Comparison of ENCODE assay signal across 1 cellular context in genomic region chr20:3767434-3768341, GRCh38.
TF ChIP-seq lines count a peak whose summit lies in the region.

TSS of gene ADISSP (minus strand) at chr20:3767753. CDS start at chr20:3760100, 7,653 bp downstream.

TF ChIP-seq in HepG2, 621 proteins besides CTCF, POLR2A, EP300 and RAD21 (continued from another document and continues in another):
- TF ChIP-seq DZIP1 (CRISPR knock-in tag; IDR thresholded peaks at IDR 0.05), result peak; percentile 60
- peak; percentile 45; the same call in 1 of the 2 replicates for TF ChIP-seq ZSCAN5A (CRISPR knock-in tag; IDR thresholded peaks at IDR 0.05; ENCODE audit: borderline replicate concordance)
- peak; percentile 90 for TF ChIP-seq RXRA (CRISPR knock-in tag; IDR thresholded peaks at IDR 0.05)
- peak; percentile 98 for TF ChIP-seq ZNF383 (CRISPR knock-in tag; IDR thresholded peaks at IDR 0.05; ENCODE audit: borderline replicate concordance)
- TF ChIP-seq IKZF5 (CRISPR knock-in tag; IDR thresholded peaks at IDR 0.05), result peak; percentile 57
- no peak for TF ChIP-seq HMGA1 (CRISPR knock-in tag; conservative IDR thresholded peaks at IDR 0.05)
- peak; percentile 71 for TF ChIP-seq HNRNPK (IDR thresholded peaks at IDR 0.05; ENCODE audit: low read depth, low read length, poor library complexity, severe bottlenecking)
- peak; percentile 97 for TF ChIP-seq ZNF431 (CRISPR knock-in tag; IDR thresholded peaks at IDR 0.05; ENCODE audit: borderline replicate concordance, low read depth)
- TF ChIP-seq ZNF510 (CRISPR knock-in tag; IDR thresholded peaks at IDR 0.05; ENCODE audit: low read depth), result peak; percentile 90; the same call in 1 of the 2 replicates
- peak; percentile 92 for TF ChIP-seq ZMYM2 (CRISPR knock-in tag; IDR thresholded peaks at IDR 0.05)
- TF ChIP-seq NCOA1 (CRISPR knock-in tag; IDR thresholded peaks at IDR 0.05), result peak; percentile 89; the same call in 1 of the 2 replicates
- TF ChIP-seq RBFOX2 (IDR thresholded peaks at IDR 0.05; ENCODE audit: low read depth, low read length), result peak; percentile 93
- peak; percentile 83; the same call in 1 of the 2 replicates for TF ChIP-seq PHF21A (CRISPR knock-in tag; IDR thresholded peaks at IDR 0.05)
- TF ChIP-seq, protein P1, sequence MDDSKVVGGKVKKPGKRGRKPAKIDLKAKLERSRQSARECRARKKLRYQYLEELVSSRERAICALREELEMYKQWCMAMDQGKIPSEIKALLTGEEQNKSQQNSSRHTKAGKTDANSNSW (CRISPR knock-in tag; IDR thresholded peaks at IDR 0.05; ENCODE audit: borderline replicate concordance), result peak; percentile 94; the same call in 1 of the 2 replicates
- no peak for TF ChIP-seq ZBTB3 (CRISPR knock-in tag; IDR thresholded peaks at IDR 0.05; ENCODE audit: borderline replicate concordance, low read depth)
- TF ChIP-seq, protein P2, sequence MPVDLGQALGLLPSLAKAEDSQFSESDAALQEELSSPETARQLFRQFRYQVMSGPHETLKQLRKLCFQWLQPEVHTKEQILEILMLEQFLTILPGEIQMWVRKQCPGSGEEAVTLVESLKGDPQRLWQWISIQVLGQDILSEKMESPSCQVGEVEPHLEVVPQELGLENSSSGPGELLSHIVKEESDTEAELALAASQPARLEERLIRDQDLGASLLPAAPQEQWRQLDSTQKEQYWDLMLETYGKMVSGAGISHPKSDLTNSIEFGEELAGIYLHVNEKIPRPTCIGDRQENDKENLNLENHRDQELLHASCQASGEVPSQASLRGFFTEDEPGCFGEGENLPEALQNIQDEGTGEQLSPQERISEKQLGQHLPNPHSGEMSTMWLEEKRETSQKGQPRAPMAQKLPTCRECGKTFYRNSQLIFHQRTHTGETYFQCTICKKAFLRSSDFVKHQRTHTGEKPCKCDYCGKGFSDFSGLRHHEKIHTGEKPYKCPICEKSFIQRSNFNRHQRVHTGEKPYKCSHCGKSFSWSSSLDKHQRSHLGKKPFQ (CRISPR knock-in tag; IDR thresholded peaks at IDR 0.05; ENCODE audit: insufficient replicate concordance), result peak; percentile 92
- TF ChIP-seq ZSCAN30 (CRISPR knock-in tag; IDR thresholded peaks at IDR 0.05), result no peak
- TF ChIP-seq ZNF547 (CRISPR knock-in tag; IDR thresholded peaks at IDR 0.05), result peak; percentile 92
- peak; percentile 86 for TF ChIP-seq HOXA3 (CRISPR knock-in tag; IDR thresholded peaks at IDR 0.05)
- peak; percentile 72 for TF ChIP-seq ISL2 (CRISPR knock-in tag; IDR thresholded peaks at IDR 0.05)
- TF ChIP-seq TARDBP (CRISPR knock-in tag; IDR thresholded peaks at IDR 0.05), result peak; percentile 75; the same call in 1 of the 2 replicates
- peak; percentile 97 for TF ChIP-seq MXD4 (CRISPR knock-in tag; IDR thresholded peaks at IDR 0.05)
- no peak for TF ChIP-seq ZFP36 (IDR thresholded peaks at IDR 0.05; ENCODE audit: borderline replicate concordance, low read depth, low read length, partially characterized antibody)
- TF ChIP-seq, protein P3, sequence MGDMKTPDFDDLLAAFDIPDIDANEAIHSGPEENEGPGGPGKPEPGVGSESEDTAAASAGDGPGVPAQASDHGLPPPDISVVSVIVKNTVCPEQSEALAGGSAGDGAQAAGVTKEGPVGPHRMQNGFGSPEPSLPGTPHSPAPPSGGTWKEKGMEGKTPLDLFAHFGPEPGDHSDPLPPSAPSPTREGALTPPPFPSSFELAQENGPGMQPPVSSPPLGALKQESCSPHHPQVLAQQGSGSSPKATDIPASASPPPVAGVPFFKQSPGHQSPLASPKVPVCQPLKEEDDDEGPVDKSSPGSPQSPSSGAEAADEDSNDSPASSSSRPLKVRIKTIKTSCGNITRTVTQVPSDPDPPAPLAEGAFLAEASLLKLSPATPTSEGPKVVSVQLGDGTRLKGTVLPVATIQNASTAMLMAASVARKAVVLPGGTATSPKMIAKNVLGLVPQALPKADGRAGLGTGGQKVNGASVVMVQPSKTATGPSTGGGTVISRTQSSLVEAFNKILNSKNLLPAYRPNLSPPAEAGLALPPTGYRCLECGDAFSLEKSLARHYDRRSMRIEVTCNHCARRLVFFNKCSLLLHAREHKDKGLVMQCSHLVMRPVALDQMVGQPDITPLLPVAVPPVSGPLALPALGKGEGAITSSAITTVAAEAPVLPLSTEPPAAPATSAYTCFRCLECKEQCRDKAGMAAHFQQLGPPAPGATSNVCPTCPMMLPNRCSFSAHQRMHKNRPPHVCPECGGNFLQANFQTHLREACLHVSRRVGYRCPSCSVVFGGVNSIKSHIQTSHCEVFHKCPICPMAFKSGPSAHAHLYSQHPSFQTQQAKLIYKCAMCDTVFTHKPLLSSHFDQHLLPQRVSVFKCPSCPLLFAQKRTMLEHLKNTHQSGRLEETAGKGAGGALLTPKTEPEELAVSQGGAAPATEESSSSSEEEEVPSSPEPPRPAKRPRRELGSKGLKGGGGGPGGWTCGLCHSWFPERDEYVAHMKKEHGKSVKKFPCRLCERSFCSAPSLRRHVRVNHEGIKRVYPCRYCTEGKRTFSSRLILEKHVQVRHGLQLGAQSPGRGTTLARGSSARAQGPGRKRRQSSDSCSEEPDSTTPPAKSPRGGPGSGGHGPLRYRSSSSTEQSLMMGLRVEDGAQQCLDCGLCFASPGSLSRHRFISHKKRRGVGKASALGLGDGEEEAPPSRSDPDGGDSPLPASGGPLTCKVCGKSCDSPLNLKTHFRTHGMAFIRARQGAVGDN (CRISPR knock-in tag; IDR thresholded peaks at IDR 0.05), result peak; percentile 98
- peak; percentile 80; the same call in 1 of the 2 replicates for TF ChIP-seq E2F2 (CRISPR knock-in tag; IDR thresholded peaks at IDR 0.05; ENCODE audit: borderline replicate concordance)
- TF ChIP-seq, protein P4, sequence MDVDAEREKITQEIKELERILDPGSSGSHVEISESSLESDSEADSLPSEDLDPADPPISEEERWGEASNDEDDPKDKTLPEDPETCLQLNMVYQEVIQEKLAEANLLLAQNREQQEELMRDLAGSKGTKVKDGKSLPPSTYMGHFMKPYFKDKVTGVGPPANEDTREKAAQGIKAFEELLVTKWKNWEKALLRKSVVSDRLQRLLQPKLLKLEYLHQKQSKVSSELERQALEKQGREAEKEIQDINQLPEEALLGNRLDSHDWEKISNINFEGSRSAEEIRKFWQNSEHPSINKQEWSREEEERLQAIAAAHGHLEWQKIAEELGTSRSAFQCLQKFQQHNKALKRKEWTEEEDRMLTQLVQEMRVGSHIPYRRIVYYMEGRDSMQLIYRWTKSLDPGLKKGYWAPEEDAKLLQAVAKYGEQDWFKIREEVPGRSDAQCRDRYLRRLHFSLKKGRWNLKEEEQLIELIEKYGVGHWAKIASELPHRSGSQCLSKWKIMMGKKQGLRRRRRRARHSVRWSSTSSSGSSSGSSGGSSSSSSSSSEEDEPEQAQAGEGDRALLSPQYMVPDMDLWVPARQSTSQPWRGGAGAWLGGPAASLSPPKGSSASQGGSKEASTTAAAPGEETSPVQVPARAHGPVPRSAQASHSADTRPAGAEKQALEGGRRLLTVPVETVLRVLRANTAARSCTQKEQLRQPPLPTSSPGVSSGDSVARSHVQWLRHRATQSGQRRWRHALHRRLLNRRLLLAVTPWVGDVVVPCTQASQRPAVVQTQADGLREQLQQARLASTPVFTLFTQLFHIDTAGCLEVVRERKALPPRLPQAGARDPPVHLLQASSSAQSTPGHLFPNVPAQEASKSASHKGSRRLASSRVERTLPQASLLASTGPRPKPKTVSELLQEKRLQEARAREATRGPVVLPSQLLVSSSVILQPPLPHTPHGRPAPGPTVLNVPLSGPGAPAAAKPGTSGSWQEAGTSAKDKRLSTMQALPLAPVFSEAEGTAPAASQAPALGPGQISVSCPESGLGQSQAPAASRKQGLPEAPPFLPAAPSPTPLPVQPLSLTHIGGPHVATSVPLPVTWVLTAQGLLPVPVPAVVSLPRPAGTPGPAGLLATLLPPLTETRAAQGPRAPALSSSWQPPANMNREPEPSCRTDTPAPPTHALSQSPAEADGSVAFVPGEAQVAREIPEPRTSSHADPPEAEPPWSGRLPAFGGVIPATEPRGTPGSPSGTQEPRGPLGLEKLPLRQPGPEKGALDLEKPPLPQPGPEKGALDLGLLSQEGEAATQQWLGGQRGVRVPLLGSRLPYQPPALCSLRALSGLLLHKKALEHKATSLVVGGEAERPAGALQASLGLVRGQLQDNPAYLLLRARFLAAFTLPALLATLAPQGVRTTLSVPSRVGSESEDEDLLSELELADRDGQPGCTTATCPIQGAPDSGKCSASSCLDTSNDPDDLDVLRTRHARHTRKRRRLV (CRISPR knock-in tag; IDR thresholded peaks at IDR 0.05), result peak; percentile 62
- no peak for TF ChIP-seq SIN3B (IDR thresholded peaks at IDR 0.05; ENCODE audit: low read length)
- peak; percentile 86 for TF ChIP-seq HIVEP1 (CRISPR knock-in tag; IDR thresholded peaks at IDR 0.05)
- peak; percentile 96; the same call in 2 of the 3 replicates for TF ChIP-seq MXI1 (IDR thresholded peaks at IDR 0.05; ENCODE audit: borderline replicate concordance, low read depth, low read length)
- TF ChIP-seq ZNF713 (CRISPR knock-in tag; IDR thresholded peaks at IDR 0.05), result no peak; the same call in 1 of the 2 replicates
- peak; percentile 96; the same call in 1 of the 2 replicates for TF ChIP-seq THAP8 (CRISPR knock-in tag; IDR thresholded peaks at IDR 0.05; ENCODE audit: borderline replicate concordance)
- TF ChIP-seq SRSF9 (IDR thresholded peaks at IDR 0.05; ENCODE audit: borderline replicate concordance, insufficient read depth, low read depth, low read length, poor library complexity, severe bottlenecking), result no peak
- TF ChIP-seq NR1H2 (CRISPR knock-in tag; IDR thresholded peaks at IDR 0.05; ENCODE audit: borderline replicate concordance, low read depth), result no peak
- peak; percentile 93 for TF ChIP-seq ZNF253 (CRISPR knock-in tag; IDR thresholded peaks at IDR 0.05; ENCODE audit: borderline replicate concordance)
- TF ChIP-seq ZBTB42 (CRISPR knock-in tag; IDR thresholded peaks at IDR 0.05), result peak; percentile 86
- no peak for TF ChIP-seq NFE2 (CRISPR knock-in tag; IDR thresholded peaks at IDR 0.05)
- TF ChIP-seq KAT2B (IDR thresholded peaks at IDR 0.05; ENCODE audit: borderline replicate concordance, low read depth, low read length), result no peak
- peak; percentile 68 for TF ChIP-seq ZBTB14 (CRISPR knock-in tag; IDR thresholded peaks at IDR 0.05)
- TF ChIP-seq CCDC6 (CRISPR knock-in tag; IDR thresholded peaks at IDR 0.05), result peak; percentile 40; the same call in 1 of the 2 replicates
- TF ChIP-seq XBP1 (CRISPR knock-in tag; IDR thresholded peaks at IDR 0.05), result peak; percentile 63; the same call in 1 of the 2 replicates
- peak; percentile 29; the same call in 1 of the 2 replicates for TF ChIP-seq TSC22D2 (CRISPR knock-in tag; IDR thresholded peaks at IDR 0.05; ENCODE audit: borderline replicate concordance)
- TF ChIP-seq ZNF615 (CRISPR knock-in tag; IDR thresholded peaks at IDR 0.05; ENCODE audit: borderline replicate concordance), result no peak
- TF ChIP-seq MED13 (CRISPR knock-in tag; IDR thresholded peaks at IDR 0.05), result peak; percentile 92
